In the genomic region with DNA sequence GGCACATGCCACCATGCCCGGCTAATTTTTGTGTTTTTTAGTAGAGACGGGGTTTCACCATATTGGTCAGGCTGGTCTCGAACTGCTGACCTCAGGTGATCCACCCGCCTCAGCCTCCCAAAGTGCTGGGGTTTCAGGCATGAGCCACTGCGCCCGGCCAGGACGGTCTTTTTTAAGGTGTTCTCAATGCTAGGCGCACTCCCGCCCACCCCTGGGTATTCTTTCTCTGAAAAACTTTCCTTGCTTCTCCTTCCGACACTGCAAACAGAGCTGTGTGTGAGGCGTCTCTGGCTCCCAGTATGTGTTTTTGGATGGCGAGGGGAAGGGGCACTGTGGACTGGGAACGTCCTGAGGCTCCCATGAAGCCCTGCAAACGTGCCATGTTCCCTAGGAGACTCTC, we compare ENCODE assay signal across 1 cellular context. TPM values are rescaled to one million over a fixed set of nuclear protein-coding genes. Genes with fewer than 3 reads are reported as not detected.
"Had no signal": no experiment of that assay in that cellular context is flagged by ENCODE, and none has a peak within 500 bp of the region (broad histone marks: within the 10 kb centered on the region; RNA-seq: fewer than 3 reads in every experiment).

No MANE protein-coding gene starts in this region.

RNA-seq across cellular contexts. Expression of gene RASL10A, which starts 2.3 kb away (rescaled TPM):
- total RNA-seq: NCI-H460 had no signal
